3 cellular contexts compared by ENCODE assay signal in the genomic region with DNA sequence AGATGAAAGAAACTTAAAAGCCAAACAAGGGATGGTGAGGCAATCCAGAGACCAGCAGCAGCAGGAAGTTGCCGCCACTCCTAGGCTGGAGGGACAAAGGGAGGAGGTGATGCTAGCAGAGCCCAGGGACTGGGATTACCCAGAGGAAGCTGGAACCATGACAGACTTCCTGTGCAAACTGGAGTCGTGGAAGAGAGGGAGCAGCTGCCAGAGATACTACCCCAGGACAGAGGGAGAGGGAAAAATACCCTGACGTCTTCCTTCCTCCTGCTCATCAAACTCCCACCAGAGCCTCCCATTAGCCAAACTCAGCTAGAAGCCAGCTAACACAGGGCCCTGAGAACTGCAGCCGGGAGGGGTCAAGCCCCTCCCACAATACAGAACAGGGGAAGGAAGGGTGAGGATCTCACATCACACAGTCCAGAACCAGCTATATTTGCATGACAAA.
TF ChIP-seq lines count a peak whose summit lies in the region.

No MANE protein-coding gene starts in this region.

TF ChIP-seq in SK-N-SH, 30 proteins besides CTCF, POLR2A, EP300 and RAD21:
- TF ChIP-seq, protein P1, sequence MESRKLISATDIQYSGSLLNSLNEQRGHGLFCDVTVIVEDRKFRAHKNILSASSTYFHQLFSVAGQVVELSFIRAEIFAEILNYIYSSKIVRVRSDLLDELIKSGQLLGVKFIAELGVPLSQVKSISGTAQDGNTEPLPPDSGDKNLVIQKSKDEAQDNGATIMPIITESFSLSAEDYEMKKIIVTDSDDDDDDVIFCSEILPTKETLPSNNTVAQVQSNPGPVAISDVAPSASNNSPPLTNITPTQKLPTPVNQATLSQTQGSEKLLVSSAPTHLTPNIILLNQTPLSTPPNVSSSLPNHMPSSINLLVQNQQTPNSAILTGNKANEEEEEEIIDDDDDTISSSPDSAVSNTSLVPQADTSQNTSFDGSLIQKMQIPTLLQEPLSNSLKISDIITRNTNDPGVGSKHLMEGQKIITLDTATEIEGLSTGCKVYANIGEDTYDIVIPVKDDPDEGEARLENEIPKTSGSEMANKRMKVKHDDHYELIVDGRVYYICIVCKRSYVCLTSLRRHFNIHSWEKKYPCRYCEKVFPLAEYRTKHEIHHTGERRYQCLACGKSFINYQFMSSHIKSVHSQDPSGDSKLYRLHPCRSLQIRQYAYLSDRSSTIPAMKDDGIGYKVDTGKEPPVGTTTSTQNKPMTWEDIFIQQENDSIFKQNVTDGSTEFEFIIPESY (IDR thresholded peaks at IDR 0.05; ENCODE audit: borderline replicate concordance, low read depth): no peak
- no peak for TF ChIP-seq MXI1 (IDR thresholded peaks at IDR 0.05; ENCODE audit: low read depth, low read length)
- TF ChIP-seq RCOR1 (IDR thresholded peaks at IDR 0.05; ENCODE audit: low read length): no peak
- no peak for TF ChIP-seq YY1 (IDR thresholded peaks at IDR 0.05; ENCODE audit: low read depth)
- TF ChIP-seq, protein P2, sequence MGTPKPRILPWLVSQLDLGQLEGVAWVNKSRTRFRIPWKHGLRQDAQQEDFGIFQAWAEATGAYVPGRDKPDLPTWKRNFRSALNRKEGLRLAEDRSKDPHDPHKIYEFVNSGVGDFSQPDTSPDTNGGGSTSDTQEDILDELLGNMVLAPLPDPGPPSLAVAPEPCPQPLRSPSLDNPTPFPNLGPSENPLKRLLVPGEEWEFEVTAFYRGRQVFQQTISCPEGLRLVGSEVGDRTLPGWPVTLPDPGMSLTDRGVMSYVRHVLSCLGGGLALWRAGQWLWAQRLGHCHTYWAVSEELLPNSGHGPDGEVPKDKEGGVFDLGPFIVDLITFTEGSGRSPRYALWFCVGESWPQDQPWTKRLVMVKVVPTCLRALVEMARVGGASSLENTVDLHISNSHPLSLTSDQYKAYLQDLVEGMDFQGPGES (IDR thresholded peaks at IDR 0.05; ENCODE audit: low read depth, low read length): no peak
- TF ChIP-seq, protein P3, sequence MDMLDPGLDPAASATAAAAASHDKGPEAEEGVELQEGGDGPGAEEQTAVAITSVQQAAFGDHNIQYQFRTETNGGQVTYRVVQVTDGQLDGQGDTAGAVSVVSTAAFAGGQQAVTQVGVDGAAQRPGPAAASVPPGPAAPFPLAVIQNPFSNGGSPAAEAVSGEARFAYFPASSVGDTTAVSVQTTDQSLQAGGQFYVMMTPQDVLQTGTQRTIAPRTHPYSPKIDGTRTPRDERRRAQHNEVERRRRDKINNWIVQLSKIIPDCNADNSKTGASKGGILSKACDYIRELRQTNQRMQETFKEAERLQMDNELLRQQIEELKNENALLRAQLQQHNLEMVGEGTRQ (IDR thresholded peaks at IDR 0.05; ENCODE audit: borderline replicate concordance, low read depth, low read length): no peak
- TF ChIP-seq RFX5 (IDR thresholded peaks at IDR 0.05; ENCODE audit: low read length): no peak

TF ChIP-seq in SK-N-SH treated with all-trans-retinoic acid at 6 μM for 48 hours, 23 proteins besides CTCF, POLR2A, EP300 and RAD21 (continued from another document):
- TF ChIP-seq ZFP30 (CRISPR knock-in tag; IDR thresholded peaks at IDR 0.05): no peak
- TF ChIP-seq ISL1 (CRISPR knock-in tag; IDR thresholded peaks at IDR 0.05): no peak
- TF ChIP-seq, protein P4, sequence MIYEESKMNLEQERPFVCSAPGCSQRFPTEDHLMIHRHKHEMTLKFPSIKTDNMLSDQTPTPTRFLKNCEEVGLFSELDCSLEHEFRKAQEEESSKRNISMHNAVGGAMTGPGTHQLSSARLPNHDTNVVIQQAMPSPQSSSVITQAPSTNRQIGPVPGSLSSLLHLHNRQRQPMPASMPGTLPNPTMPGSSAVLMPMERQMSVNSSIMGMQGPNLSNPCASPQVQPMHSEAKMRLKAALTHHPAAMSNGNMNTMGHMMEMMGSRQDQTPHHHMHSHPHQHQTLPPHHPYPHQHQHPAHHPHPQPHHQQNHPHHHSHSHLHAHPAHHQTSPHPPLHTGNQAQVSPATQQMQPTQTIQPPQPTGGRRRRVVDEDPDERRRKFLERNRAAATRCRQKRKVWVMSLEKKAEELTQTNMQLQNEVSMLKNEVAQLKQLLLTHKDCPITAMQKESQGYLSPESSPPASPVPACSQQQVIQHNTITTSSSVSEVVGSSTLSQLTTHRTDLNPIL (CRISPR knock-in tag; IDR thresholded peaks at IDR 0.05; ENCODE audit: low read depth): no peak
- TF ChIP-seq, protein P5, sequence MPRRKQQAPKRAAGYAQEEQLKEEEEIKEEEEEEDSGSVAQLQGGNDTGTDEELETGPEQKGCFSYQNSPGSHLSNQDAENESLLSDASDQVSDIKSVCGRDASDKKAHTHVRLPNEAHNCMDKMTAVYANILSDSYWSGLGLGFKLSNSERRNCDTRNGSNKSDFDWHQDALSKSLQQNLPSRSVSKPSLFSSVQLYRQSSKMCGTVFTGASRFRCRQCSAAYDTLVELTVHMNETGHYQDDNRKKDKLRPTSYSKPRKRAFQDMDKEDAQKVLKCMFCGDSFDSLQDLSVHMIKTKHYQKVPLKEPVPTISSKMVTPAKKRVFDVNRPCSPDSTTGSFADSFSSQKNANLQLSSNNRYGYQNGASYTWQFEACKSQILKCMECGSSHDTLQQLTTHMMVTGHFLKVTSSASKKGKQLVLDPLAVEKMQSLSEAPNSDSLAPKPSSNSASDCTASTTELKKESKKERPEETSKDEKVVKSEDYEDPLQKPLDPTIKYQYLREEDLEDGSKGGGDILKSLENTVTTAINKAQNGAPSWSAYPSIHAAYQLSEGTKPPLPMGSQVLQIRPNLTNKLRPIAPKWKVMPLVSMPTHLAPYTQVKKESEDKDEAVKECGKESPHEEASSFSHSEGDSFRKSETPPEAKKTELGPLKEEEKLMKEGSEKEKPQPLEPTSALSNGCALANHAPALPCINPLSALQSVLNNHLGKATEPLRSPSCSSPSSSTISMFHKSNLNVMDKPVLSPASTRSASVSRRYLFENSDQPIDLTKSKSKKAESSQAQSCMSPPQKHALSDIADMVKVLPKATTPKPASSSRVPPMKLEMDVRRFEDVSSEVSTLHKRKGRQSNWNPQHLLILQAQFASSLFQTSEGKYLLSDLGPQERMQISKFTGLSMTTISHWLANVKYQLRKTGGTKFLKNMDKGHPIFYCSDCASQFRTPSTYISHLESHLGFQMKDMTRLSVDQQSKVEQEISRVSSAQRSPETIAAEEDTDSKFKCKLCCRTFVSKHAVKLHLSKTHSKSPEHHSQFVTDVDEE (CRISPR knock-in tag; IDR thresholded peaks at IDR 0.05): no peak
- TF ChIP-seq ZFP3 (CRISPR knock-in tag; IDR thresholded peaks at IDR 0.05): no peak

TF ChIP-seq in HepG2, 621 proteins besides CTCF, POLR2A, EP300 and RAD21 (continued from another document and continues in another):
- TF ChIP-seq, protein P6, sequence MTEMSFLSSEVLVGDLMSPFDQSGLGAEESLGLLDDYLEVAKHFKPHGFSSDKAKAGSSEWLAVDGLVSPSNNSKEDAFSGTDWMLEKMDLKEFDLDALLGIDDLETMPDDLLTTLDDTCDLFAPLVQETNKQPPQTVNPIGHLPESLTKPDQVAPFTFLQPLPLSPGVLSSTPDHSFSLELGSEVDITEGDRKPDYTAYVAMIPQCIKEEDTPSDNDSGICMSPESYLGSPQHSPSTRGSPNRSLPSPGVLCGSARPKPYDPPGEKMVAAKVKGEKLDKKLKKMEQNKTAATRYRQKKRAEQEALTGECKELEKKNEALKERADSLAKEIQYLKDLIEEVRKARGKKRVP (CRISPR knock-in tag; IDR thresholded peaks at IDR 0.05): no peak
- TF ChIP-seq ZNF644 (CRISPR knock-in tag; IDR thresholded peaks at IDR 0.05; ENCODE audit: low read depth) (no peak), ZMYM3 (CRISPR knock-in tag; IDR thresholded peaks at IDR 0.05) (no peak), NFYB (CRISPR knock-in tag; IDR thresholded peaks at IDR 0.05) (no peak), LCORL (IDR thresholded peaks at IDR 0.05) (no peak), LCORL (CRISPR knock-in tag; IDR thresholded peaks at IDR 0.05) (no peak), ZBTB8A (CRISPR knock-in tag; IDR thresholded peaks at IDR 0.05; ENCODE audit: borderline replicate concordance, low read depth) (no peak), ZNF816 (CRISPR knock-in tag; IDR thresholded peaks at IDR 0.05; ENCODE audit: borderline replicate concordance) (no peak), CENPX (CRISPR knock-in tag; IDR thresholded peaks at IDR 0.05) (no peak), EED (CRISPR knock-in tag; IDR thresholded peaks at IDR 0.05) (no peak), ZBTB42 (CRISPR knock-in tag; IDR thresholded peaks at IDR 0.05) (no peak), CEBPB (IDR thresholded peaks at IDR 0.05; ENCODE audit: borderline replicate concordance, low read depth, low read length) (peak; percentile 21; the same call in 1 of the 2 replicates), STAT5B (CRISPR knock-in tag; IDR thresholded peaks at IDR 0.05) (no peak), CEBPG (CRISPR knock-in tag; IDR thresholded peaks at IDR 0.05) (peak; percentile 32; the same call in 1 of the 2 replicates), ZFYVE20 (CRISPR knock-in tag; IDR thresholded peaks at IDR 0.05; ENCODE audit: borderline replicate concordance, low read depth) (no peak), SP140L (CRISPR knock-in tag; IDR thresholded peaks at IDR 0.05; ENCODE audit: borderline replicate concordance) (no peak), ZNF136 (CRISPR knock-in tag; IDR thresholded peaks at IDR 0.05; ENCODE audit: low read depth) (no peak), POLR2G (IDR thresholded peaks at IDR 0.05; ENCODE audit: low read depth, low read length) (no peak), PCBP2 (optimal IDR thresholded peaks at IDR 0.05; ENCODE audit: low read depth, low read length, poor library complexity, severe bottlenecking) (no peak), ZNF605 (CRISPR knock-in tag; IDR thresholded peaks at IDR 0.05) (no peak), ATF7-NPFF (CRISPR knock-in tag; IDR thresholded peaks at IDR 0.05; ENCODE audit: low read depth) (no peak), HMGA1 (CRISPR knock-in tag; conservative IDR thresholded peaks at IDR 0.05) (no peak), SIX4 (CRISPR knock-in tag; IDR thresholded peaks at IDR 0.05) (no peak), FOXK1 (CRISPR knock-in tag; IDR thresholded peaks at IDR 0.05; ENCODE audit: borderline replicate concordance, low read depth) (no peak), NFIB (CRISPR knock-in tag; IDR thresholded peaks at IDR 0.05; ENCODE audit: borderline replicate concordance) (no peak), TMF1 (CRISPR knock-in tag; IDR thresholded peaks at IDR 0.05; ENCODE audit: low read depth) (no peak), ZFP90 (CRISPR knock-in tag; IDR thresholded peaks at IDR 0.05; ENCODE audit: borderline replicate concordance) (no peak), TCF7L2 (IDR thresholded peaks at IDR 0.05; ENCODE audit: low read depth, low read length) (no peak)
- TF ChIP-seq, protein P7, sequence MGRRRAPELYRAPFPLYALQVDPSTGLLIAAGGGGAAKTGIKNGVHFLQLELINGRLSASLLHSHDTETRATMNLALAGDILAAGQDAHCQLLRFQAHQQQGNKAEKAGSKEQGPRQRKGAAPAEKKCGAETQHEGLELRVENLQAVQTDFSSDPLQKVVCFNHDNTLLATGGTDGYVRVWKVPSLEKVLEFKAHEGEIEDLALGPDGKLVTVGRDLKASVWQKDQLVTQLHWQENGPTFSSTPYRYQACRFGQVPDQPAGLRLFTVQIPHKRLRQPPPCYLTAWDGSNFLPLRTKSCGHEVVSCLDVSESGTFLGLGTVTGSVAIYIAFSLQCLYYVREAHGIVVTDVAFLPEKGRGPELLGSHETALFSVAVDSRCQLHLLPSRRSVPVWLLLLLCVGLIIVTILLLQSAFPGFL (CRISPR knock-in tag; IDR thresholded peaks at IDR 0.05): no peak
- TF ChIP-seq, protein P8, sequence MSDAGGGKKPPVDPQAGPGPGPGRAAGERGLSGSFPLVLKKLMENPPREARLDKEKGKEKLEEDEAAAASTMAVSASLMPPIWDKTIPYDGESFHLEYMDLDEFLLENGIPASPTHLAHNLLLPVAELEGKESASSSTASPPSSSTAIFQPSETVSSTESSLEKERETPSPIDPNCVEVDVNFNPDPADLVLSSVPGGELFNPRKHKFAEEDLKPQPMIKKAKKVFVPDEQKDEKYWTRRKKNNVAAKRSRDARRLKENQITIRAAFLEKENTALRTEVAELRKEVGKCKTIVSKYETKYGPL (CRISPR knock-in tag; IDR thresholded peaks at IDR 0.05): no peak
- TF ChIP-seq, protein P9, sequence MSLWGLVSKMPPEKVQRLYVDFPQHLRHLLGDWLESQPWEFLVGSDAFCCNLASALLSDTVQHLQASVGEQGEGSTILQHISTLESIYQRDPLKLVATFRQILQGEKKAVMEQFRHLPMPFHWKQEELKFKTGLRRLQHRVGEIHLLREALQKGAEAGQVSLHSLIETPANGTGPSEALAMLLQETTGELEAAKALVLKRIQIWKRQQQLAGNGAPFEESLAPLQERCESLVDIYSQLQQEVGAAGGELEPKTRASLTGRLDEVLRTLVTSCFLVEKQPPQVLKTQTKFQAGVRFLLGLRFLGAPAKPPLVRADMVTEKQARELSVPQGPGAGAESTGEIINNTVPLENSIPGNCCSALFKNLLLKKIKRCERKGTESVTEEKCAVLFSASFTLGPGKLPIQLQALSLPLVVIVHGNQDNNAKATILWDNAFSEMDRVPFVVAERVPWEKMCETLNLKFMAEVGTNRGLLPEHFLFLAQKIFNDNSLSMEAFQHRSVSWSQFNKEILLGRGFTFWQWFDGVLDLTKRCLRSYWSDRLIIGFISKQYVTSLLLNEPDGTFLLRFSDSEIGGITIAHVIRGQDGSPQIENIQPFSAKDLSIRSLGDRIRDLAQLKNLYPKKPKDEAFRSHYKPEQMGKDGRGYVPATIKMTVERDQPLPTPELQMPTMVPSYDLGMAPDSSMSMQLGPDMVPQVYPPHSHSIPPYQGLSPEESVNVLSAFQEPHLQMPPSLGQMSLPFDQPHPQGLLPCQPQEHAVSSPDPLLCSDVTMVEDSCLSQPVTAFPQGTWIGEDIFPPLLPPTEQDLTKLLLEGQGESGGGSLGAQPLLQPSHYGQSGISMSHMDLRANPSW (CRISPR knock-in tag; IDR thresholded peaks at IDR 0.05; ENCODE audit: borderline replicate concordance): no peak
- TF ChIP-seq, protein P10, sequence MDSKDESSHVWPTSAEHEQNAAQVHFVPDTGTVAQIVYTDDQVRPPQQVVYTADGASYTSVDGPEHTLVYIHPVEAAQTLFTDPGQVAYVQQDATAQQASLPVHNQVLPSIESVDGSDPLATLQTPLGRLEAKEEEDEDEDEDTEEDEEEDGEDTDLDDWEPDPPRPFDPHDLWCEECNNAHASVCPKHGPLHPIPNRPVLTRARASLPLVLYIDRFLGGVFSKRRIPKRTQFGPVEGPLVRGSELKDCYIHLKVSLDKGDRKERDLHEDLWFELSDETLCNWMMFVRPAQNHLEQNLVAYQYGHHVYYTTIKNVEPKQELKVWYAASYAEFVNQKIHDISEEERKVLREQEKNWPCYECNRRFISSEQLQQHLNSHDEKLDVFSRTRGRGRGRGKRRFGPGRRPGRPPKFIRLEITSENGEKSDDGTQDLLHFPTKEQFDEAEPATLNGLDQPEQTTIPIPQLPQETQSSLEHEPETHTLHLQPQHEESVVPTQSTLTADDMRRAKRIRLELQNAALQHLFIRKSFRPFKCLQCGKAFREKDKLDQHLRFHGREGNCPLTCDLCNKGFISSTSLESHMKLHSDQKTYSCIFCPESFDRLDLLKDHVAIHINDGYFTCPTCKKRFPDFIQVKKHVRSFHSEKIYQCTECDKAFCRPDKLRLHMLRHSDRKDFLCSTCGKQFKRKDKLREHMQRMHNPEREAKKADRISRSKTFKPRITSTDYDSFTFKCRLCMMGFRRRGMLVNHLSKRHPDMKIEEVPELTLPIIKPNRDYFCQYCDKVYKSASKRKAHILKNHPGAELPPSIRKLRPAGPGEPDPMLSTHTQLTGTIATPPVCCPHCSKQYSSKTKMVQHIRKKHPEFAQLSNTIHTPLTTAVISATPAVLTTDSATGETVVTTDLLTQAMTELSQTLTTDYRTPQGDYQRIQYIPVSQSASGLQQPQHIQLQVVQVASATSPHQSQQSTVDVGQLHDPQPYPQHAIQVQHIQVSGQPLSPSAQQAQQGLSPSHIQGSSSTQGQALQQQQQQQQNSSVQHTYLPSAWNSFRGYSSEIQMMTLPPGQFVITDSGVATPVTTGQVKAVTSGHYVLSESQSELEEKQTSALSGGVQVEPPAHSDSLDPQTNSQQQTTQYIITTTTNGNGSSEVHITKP (CRISPR knock-in tag; IDR thresholded peaks at IDR 0.05; ENCODE audit: low read depth): no peak
